1 cellular context compared by ENCODE assay signal in genomic region chr17:43823350-43824084, GRCh38.
TF ChIP-seq lines count a peak whose summit lies in the region.

No MANE protein-coding gene starts in this region.

TF ChIP-seq in HepG2, 621 proteins besides CTCF, POLR2A, EP300 and RAD21:
- TF ChIP-seq ZNF790 (CRISPR knock-in tag; IDR thresholded peaks at IDR 0.05; ENCODE audit: borderline replicate concordance) (no peak), CENPX (CRISPR knock-in tag; IDR thresholded peaks at IDR 0.05) (no peak), RNF219 (CRISPR knock-in tag; IDR thresholded peaks at IDR 0.05) (no peak), SAFB2 (CRISPR knock-in tag; IDR thresholded peaks at IDR 0.05; ENCODE audit: borderline replicate concordance, low read depth) (no peak), ZMYM4 (CRISPR knock-in tag; IDR thresholded peaks at IDR 0.05) (no peak), ZNF350 (CRISPR knock-in tag; IDR thresholded peaks at IDR 0.05; ENCODE audit: borderline replicate concordance, low read depth) (no peak), ZNF317 (CRISPR knock-in tag; IDR thresholded peaks at IDR 0.05) (no peak), GPBP1L1 (CRISPR knock-in tag; IDR thresholded peaks at IDR 0.05) (no peak), ZNF263 (CRISPR knock-in tag; IDR thresholded peaks at IDR 0.05) (no peak), IRF1 (CRISPR knock-in tag; IDR thresholded peaks at IDR 0.05; ENCODE audit: low read depth) (no peak), ZNF746 (CRISPR knock-in tag; IDR thresholded peaks at IDR 0.05) (no peak), ZMYM3 (CRISPR knock-in tag; IDR thresholded peaks at IDR 0.05) (no peak), ZNF761 (CRISPR knock-in tag; conservative IDR thresholded peaks at IDR 0.05) (no peak), ZMAT3 (CRISPR knock-in tag; conservative IDR thresholded peaks at IDR 0.05) (no peak), HOMEZ (CRISPR knock-in tag; IDR thresholded peaks at IDR 0.05; ENCODE audit: low read depth) (no peak), ZNF816 (CRISPR knock-in tag; IDR thresholded peaks at IDR 0.05; ENCODE audit: borderline replicate concordance) (no peak)
TF ChIP-seq in HepG2: peak in this region for 0.
